Comparison of ENCODE assay signal across 1 cellular context in the genomic region with DNA sequence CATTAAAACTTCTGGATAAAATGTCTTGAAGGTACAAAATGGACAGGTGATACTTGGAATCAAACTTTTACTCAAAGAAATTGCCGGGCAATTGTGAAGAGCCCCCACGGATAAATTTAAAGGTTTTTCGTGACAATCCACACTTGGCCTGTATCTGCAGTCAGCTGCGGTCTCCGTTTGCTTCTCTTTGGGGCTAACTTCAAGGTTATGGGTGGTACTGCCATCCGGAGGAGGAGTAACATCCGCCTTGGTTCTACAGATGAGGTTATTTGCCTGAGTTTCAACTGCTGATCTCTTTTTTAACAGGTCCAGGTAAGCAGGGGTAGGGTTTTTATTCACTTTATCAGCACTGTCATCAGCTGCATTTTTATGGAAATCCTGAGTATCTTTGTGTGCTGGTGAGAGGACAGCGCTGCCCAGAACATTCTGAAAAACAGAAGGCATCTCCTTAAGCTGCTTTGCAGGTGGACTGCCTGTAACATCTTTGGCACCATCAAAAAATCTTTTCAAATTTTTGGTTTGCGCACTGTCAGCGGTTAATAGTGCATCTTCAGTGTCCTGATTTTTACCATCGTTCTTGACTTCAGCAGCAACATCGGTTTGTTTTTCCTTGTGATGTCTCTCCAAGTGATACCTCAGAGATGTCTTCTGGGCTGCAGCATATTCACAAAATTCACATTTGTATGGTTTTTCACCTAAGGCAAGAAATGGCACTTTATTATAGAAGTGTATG.
TF ChIP-seq lines count a peak whose summit lies in the region.

No MANE protein-coding gene starts in this region.

TF ChIP-seq in GM23338, 12 proteins besides CTCF, POLR2A, EP300 and RAD21:
- TF ChIP-seq, protein P1, sequence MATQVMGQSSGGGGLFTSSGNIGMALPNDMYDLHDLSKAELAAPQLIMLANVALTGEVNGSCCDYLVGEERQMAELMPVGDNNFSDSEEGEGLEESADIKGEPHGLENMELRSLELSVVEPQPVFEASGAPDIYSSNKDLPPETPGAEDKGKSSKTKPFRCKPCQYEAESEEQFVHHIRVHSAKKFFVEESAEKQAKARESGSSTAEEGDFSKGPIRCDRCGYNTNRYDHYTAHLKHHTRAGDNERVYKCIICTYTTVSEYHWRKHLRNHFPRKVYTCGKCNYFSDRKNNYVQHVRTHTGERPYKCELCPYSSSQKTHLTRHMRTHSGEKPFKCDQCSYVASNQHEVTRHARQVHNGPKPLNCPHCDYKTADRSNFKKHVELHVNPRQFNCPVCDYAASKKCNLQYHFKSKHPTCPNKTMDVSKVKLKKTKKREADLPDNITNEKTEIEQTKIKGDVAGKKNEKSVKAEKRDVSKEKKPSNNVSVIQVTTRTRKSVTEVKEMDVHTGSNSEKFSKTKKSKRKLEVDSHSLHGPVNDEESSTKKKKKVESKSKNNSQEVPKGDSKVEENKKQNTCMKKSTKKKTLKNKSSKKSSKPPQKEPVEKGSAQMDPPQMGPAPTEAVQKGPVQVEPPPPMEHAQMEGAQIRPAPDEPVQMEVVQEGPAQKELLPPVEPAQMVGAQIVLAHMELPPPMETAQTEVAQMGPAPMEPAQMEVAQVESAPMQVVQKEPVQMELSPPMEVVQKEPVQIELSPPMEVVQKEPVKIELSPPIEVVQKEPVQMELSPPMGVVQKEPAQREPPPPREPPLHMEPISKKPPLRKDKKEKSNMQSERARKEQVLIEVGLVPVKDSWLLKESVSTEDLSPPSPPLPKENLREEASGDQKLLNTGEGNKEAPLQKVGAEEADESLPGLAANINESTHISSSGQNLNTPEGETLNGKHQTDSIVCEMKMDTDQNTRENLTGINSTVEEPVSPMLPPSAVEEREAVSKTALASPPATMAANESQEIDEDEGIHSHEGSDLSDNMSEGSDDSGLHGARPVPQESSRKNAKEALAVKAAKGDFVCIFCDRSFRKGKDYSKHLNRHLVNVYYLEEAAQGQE (IDR thresholded peaks at IDR 0.05; ENCODE audit: unreplicated experiment) = no peak
- TF ChIP-seq ETS1 (IDR thresholded peaks at IDR 0.05) = no peak
- TF ChIP-seq EZH2 (IDR thresholded peaks at IDR 0.05; ENCODE audit: low read depth, unreplicated experiment) = no peak
- no peak for TF ChIP-seq ZNF331 (CRISPR knock-in tag; IDR thresholded peaks at IDR 0.05; ENCODE audit: low read depth)
- no peak for TF ChIP-seq EZH2phosphoT487 (IDR thresholded peaks at IDR 0.05; ENCODE audit: unreplicated experiment)
- no peak for TF ChIP-seq ZNF114 (CRISPR knock-in tag; IDR thresholded peaks at IDR 0.05)
- TF ChIP-seq POLR2AphosphoS5 (IDR thresholded peaks at IDR 0.05; ENCODE audit: low read depth) = no peak
- TF ChIP-seq, protein P2, sequence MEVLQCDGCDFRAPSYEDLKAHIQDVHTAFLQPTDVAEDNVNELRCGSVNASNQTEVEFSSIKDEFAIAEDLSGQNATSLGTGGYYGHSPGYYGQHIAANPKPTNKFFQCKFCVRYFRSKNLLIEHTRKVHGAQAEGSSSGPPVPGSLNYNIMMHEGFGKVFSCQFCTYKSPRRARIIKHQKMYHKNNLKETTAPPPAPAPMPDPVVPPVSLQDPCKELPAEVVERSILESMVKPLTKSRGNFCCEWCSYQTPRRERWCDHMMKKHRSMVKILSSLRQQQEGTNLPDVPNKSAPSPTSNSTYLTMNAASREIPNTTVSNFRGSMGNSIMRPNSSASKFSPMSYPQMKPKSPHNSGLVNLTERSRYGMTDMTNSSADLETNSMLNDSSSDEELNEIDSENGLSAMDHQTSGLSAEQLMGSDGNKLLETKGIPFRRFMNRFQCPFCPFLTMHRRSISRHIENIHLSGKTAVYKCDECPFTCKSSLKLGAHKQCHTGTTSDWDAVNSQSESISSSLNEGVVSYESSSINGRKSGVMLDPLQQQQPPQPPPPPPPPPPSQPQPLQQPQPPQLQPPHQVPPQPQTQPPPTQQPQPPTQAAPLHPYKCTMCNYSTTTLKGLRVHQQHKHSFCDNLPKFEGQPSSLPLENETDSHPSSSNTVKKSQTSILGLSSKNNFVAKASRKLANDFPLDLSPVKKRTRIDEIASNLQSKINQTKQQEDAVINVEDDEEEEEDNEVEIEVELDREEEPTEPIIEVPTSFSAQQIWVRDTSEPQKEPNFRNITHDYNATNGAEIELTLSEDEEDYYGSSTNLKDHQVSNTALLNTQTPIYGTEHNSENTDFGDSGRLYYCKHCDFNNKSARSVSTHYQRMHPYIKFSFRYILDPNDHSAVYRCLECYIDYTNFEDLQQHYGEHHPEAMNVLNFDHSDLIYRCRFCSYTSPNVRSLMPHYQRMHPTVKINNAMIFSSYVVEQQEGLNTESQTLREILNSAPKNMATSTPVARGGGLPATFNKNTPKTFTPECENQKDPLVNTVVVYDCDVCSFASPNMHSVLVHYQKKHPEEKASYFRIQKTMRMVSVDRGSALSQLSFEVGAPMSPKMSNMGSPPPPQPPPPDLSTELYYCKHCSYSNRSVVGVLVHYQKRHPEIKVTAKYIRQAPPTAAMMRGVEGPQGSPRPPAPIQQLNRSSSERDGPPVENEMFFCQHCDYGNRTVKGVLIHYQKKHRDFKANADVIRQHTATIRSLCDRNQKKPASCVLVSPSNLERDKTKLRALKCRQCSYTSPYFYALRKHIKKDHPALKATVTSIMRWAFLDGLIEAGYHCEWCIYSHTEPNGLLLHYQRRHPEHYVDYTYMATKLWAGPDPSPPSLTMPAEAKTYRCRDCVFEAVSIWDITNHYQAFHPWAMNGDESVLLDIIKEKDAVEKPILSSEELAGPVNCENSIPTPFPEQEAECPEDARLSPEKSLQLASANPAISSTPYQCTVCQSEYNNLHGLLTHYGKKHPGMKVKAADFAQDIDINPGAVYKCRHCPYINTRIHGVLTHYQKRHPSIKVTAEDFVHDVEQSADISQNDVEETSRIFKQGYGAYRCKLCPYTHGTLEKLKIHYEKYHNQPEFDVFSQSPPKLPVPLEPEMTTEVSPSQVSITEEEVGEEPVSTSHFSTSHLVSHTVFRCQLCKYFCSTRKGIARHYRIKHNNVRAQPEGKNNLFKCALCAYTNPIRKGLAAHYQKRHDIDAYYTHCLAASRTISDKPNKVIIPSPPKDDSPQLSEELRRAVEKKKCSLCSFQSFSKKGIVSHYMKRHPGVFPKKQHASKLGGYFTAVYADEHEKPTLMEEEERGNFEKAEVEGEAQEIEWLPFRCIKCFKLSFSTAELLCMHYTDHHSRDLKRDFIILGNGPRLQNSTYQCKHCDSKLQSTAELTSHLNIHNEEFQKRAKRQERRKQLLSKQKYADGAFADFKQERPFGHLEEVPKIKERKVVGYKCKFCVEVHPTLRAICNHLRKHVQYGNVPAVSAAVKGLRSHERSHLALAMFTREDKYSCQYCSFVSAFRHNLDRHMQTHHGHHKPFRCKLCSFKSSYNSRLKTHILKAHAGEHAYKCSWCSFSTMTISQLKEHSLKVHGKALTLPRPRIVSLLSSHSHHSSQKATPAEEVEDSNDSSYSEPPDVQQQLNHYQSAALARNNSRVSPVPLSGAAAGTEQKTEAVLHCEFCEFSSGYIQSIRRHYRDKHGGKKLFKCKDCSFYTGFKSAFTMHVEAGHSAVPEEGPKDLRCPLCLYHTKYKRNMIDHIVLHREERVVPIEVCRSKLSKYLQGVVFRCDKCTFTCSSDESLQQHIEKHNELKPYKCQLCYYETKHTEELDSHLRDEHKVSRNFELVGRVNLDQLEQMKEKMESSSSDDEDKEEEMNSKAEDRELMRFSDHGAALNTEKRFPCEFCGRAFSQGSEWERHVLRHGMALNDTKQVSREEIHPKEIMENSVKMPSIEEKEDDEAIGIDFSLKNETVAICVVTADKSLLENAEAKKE (CRISPR knock-in tag; IDR thresholded peaks at IDR 0.05) = no peak
- TF ChIP-seq CREB1 (CRISPR knock-in tag; IDR thresholded peaks at IDR 0.05; ENCODE audit: low read depth) = no peak
- TF ChIP-seq JUNB (IDR thresholded peaks at IDR 0.05; ENCODE audit: unreplicated experiment) = no peak
- TF ChIP-seq NANOG (IDR thresholded peaks at IDR 0.05; ENCODE audit: borderline replicate concordance) = no peak
- no peak for TF ChIP-seq STAT1 (IDR thresholded peaks at IDR 0.05; ENCODE audit: unreplicated experiment)
